In the genomic region with DNA sequence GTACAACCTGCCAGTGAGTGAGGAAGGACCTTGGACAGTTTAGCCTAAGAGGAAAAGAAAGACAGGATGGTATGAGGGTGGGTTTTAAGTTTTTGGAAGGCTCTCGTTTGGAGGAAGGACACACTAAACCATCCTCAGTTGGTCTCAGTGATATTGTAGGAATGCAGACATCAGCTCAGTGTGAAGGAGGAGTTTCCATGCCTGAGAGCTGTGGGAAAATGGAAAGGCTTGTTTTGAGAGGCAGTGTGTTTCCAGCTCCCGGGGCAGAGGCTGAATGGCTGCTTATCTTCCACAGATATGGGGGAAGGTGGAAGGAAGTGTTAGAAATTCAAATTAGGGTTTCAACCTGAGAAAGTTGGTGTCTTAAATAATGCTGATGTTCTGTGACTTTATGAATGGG, we compare ENCODE assay signal across 1 cellular context.
TF ChIP-seq lines count a peak whose summit lies in the region.

No MANE protein-coding gene starts in this region.

TF ChIP-seq in GM23338, 12 proteins besides CTCF, POLR2A, EP300 and RAD21:
- TF ChIP-seq, protein P1, sequence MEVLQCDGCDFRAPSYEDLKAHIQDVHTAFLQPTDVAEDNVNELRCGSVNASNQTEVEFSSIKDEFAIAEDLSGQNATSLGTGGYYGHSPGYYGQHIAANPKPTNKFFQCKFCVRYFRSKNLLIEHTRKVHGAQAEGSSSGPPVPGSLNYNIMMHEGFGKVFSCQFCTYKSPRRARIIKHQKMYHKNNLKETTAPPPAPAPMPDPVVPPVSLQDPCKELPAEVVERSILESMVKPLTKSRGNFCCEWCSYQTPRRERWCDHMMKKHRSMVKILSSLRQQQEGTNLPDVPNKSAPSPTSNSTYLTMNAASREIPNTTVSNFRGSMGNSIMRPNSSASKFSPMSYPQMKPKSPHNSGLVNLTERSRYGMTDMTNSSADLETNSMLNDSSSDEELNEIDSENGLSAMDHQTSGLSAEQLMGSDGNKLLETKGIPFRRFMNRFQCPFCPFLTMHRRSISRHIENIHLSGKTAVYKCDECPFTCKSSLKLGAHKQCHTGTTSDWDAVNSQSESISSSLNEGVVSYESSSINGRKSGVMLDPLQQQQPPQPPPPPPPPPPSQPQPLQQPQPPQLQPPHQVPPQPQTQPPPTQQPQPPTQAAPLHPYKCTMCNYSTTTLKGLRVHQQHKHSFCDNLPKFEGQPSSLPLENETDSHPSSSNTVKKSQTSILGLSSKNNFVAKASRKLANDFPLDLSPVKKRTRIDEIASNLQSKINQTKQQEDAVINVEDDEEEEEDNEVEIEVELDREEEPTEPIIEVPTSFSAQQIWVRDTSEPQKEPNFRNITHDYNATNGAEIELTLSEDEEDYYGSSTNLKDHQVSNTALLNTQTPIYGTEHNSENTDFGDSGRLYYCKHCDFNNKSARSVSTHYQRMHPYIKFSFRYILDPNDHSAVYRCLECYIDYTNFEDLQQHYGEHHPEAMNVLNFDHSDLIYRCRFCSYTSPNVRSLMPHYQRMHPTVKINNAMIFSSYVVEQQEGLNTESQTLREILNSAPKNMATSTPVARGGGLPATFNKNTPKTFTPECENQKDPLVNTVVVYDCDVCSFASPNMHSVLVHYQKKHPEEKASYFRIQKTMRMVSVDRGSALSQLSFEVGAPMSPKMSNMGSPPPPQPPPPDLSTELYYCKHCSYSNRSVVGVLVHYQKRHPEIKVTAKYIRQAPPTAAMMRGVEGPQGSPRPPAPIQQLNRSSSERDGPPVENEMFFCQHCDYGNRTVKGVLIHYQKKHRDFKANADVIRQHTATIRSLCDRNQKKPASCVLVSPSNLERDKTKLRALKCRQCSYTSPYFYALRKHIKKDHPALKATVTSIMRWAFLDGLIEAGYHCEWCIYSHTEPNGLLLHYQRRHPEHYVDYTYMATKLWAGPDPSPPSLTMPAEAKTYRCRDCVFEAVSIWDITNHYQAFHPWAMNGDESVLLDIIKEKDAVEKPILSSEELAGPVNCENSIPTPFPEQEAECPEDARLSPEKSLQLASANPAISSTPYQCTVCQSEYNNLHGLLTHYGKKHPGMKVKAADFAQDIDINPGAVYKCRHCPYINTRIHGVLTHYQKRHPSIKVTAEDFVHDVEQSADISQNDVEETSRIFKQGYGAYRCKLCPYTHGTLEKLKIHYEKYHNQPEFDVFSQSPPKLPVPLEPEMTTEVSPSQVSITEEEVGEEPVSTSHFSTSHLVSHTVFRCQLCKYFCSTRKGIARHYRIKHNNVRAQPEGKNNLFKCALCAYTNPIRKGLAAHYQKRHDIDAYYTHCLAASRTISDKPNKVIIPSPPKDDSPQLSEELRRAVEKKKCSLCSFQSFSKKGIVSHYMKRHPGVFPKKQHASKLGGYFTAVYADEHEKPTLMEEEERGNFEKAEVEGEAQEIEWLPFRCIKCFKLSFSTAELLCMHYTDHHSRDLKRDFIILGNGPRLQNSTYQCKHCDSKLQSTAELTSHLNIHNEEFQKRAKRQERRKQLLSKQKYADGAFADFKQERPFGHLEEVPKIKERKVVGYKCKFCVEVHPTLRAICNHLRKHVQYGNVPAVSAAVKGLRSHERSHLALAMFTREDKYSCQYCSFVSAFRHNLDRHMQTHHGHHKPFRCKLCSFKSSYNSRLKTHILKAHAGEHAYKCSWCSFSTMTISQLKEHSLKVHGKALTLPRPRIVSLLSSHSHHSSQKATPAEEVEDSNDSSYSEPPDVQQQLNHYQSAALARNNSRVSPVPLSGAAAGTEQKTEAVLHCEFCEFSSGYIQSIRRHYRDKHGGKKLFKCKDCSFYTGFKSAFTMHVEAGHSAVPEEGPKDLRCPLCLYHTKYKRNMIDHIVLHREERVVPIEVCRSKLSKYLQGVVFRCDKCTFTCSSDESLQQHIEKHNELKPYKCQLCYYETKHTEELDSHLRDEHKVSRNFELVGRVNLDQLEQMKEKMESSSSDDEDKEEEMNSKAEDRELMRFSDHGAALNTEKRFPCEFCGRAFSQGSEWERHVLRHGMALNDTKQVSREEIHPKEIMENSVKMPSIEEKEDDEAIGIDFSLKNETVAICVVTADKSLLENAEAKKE (CRISPR knock-in tag; IDR thresholded peaks at IDR 0.05) = no peak
- TF ChIP-seq EZH2 (IDR thresholded peaks at IDR 0.05; ENCODE audit: low read depth, unreplicated experiment) = no peak
- no peak for TF ChIP-seq ZNF114 (CRISPR knock-in tag; IDR thresholded peaks at IDR 0.05)
- TF ChIP-seq CREB1 (CRISPR knock-in tag; IDR thresholded peaks at IDR 0.05; ENCODE audit: low read depth) = no peak
- no peak for TF ChIP-seq STAT1 (IDR thresholded peaks at IDR 0.05; ENCODE audit: unreplicated experiment)
- no peak for TF ChIP-seq NANOG (IDR thresholded peaks at IDR 0.05; ENCODE audit: borderline replicate concordance)
- TF ChIP-seq POLR2AphosphoS5 (IDR thresholded peaks at IDR 0.05; ENCODE audit: low read depth) = no peak
- no peak for TF ChIP-seq EZH2phosphoT487 (IDR thresholded peaks at IDR 0.05; ENCODE audit: unreplicated experiment)
- TF ChIP-seq JUNB (IDR thresholded peaks at IDR 0.05; ENCODE audit: unreplicated experiment) = no peak
TF ChIP-seq in GM23338: peak in this region for 0.
